In the genomic region with DNA sequence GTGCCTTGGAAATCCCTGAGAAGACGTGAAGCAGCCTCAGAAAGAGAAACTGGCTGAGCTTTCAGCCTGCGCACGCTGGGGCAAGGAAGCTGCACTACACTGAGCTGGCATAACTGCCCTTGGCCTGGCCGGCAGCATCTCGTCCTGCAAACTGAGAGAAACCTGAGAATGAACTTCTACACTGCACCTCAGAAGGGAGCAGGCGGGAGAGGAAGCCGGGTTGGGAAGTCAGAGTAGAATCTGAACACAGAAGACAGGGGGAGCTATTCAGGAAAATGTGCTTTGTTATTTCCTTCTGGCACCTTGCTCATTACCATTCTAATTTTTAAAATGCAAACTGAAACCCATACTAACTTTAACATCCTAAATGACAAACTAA, we compare ENCODE assay signal across 1 cellular context.
TF ChIP-seq lines count a peak whose summit lies in the region.

No MANE protein-coding gene starts in this region.

TF ChIP-seq in K562, 482 proteins besides CTCF, POLR2A, EP300 and RAD21 (continued from another document):
- TF ChIP-seq, protein P1, sequence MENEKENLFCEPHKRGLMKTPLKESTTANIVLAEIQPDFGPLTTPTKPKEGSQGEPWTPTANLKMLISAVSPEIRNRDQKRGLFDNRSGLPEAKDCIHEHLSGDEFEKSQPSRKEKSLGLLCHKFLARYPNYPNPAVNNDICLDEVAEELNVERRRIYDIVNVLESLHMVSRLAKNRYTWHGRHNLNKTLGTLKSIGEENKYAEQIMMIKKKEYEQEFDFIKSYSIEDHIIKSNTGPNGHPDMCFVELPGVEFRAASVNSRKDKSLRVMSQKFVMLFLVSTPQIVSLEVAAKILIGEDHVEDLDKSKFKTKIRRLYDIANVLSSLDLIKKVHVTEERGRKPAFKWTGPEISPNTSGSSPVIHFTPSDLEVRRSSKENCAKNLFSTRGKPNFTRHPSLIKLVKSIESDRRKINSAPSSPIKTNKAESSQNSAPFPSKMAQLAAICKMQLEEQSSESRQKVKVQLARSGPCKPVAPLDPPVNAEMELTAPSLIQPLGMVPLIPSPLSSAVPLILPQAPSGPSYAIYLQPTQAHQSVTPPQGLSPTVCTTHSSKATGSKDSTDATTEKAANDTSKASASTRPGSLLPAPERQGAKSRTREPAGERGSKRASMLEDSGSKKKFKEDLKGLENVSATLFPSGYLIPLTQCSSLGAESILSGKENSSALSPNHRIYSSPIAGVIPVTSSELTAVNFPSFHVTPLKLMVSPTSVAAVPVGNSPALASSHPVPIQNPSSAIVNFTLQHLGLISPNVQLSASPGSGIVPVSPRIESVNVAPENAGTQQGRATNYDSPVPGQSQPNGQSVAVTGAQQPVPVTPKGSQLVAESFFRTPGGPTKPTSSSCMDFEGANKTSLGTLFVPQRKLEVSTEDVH (IDR thresholded peaks at IDR 0.05; ENCODE audit: low read depth, partially characterized antibody): no peak
- no peak for TF ChIP-seq DACH1 (IDR thresholded peaks at IDR 0.05; ENCODE audit: partially characterized antibody)
